2 cellular contexts compared by ENCODE assay signal in the genomic region with DNA sequence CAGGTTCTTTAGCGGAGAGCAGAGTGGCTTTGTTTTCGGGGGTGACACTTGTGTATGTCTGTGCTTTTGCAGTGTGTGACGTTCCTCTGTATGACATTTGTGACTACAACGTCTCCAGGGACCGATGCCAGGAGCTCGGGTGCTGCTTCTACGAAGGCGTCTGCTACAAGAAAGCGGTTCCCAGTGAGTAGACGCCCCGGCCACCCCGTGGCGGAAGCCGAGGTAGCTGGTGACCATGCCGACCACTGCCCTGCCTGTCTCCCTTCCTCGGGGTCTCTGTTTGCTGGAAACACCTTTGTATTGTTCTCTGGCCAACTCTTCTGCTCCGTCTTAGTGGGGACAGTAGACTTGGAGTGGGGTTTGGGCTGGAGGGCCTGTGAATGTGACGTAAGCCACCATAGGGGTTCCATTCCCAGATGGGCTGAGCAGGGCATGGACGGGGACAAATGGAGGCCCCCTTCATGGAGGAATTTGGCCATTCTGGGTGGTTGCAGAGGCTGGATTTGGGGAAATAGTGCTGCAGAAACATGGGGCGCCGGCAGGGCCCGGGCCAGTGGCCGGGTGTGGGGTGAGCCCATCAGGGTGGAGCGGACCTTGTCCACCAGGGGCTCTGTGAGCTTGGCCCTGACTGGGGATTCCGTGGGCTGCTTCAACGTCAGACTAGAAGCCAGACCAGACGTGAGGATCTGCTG.
TF ChIP-seq lines count a peak whose summit lies in the region.

No MANE protein-coding gene starts in this region.

TF ChIP-seq in HepG2, 621 proteins besides CTCF, POLR2A, EP300 and RAD21:
- TF ChIP-seq ATF7 (IDR thresholded peaks at IDR 0.05) (no peak), ATF7 (CRISPR knock-in tag; IDR thresholded peaks at IDR 0.05) (no peak), ZNF367 (CRISPR knock-in tag; IDR thresholded peaks at IDR 0.05; ENCODE audit: borderline replicate concordance) (no peak), KLF9 (CRISPR knock-in tag; IDR thresholded peaks at IDR 0.05; ENCODE audit: low read depth) (no peak), ZNF331 (CRISPR knock-in tag; IDR thresholded peaks at IDR 0.05) (no peak), RFX3 (CRISPR knock-in tag; IDR thresholded peaks at IDR 0.05) (no peak), NFIB (CRISPR knock-in tag; IDR thresholded peaks at IDR 0.05; ENCODE audit: borderline replicate concordance) (no peak), BORCS8-MEF2B (CRISPR knock-in tag; IDR thresholded peaks at IDR 0.05) (no peak), ASH2L (IDR thresholded peaks at IDR 0.05; ENCODE audit: insufficient read length, low read depth, low read length) (no peak), ZNF644 (CRISPR knock-in tag; IDR thresholded peaks at IDR 0.05; ENCODE audit: low read depth) (no peak), ZNF792 (CRISPR knock-in tag; IDR thresholded peaks at IDR 0.05) (no peak), KLF15 (CRISPR knock-in tag; IDR thresholded peaks at IDR 0.05; ENCODE audit: borderline replicate concordance) (no peak)

TF ChIP-seq in H1, 55 proteins besides CTCF, POLR2A, EP300 and RAD21:
- TF ChIP-seq SP1 (IDR thresholded peaks at IDR 0.05; ENCODE audit: low read depth, low read length) = no peak
- TF ChIP-seq SIX5 (IDR thresholded peaks at IDR 0.05; ENCODE audit: low read depth, low read length) = no peak
- TF ChIP-seq CHD2 (IDR thresholded peaks at IDR 0.05; ENCODE audit: low read length) = no peak
- TF ChIP-seq, protein P1, sequence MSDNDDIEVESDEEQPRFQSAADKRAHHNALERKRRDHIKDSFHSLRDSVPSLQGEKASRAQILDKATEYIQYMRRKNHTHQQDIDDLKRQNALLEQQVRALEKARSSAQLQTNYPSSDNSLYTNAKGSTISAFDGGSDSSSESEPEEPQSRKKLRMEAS (IDR thresholded peaks at IDR 0.05) = no peak
- TF ChIP-seq TCF12 (IDR thresholded peaks at IDR 0.05; ENCODE audit: low read depth, low read length) = no peak
- TF ChIP-seq SP2 (IDR thresholded peaks at IDR 0.05; ENCODE audit: low read length) = no peak
- no peak for TF ChIP-seq CTBP2 (IDR thresholded peaks at IDR 0.05; ENCODE audit: borderline replicate concordance, insufficient read depth, insufficient read length, low read length)
- TF ChIP-seq HDAC2 (IDR thresholded peaks at IDR 0.05; ENCODE audit: borderline replicate concordance in 1 of 2, low read depth in 2 of 2, low read length in 2 of 2) = no peak
- no peak for TF ChIP-seq RXRA (IDR thresholded peaks at IDR 0.05; ENCODE audit: insufficient read depth, low read depth, low read length)
